8 cellular contexts compared by ENCODE assay signal in genomic region chr14:88492272-88493089, GRCh38.
DNase-seq lines count a peak whose midpoint lies in the region; ATAC-seq and TF ChIP-seq lines count a peak whose summit lies in the region.

No MANE protein-coding gene starts in this region.

- H3K36me3 ChIP-seq in kidney epithelial cell (ENCODE audit: control insufficient read depth, insufficient read depth, low read length) = no peaks in the 10 kb centered on the region

- peak; percentile 92 for TF ChIP-seq CTCF in WI38 (IDR thresholded peaks at IDR 0.05; ENCODE audit: low read depth, low read length)
- peak; percentile 84 for TF ChIP-seq CTCF in kidney epithelial cell (IDR thresholded peaks at IDR 0.05; ENCODE audit: insufficient read depth, low read length, poor library complexity, severe bottlenecking)

- DNase-seq in Ammon's horn (ENCODE audit: low spot score) (peak; percentile 85), NCI-H2171 (lab: John Stamatoyannopoulos, UW) (peak; percentile 56), caudate nucleus (lab: John Stamatoyannopoulos, UW) (peak in 48 of 61 donors; percentile 4 to 78 (median 18)), kidney epithelial cell (ENCODE audit: low read depth) (peak; percentile 31)
- peak; percentile 72 to 76 for DNase-seq in stimulated activated CD4-positive, alpha-beta T cell treated with anti-CD3 and anti-CD28 coated beads, Interleukin-2, amount 100 ng/mL, for 48 hours

- no peak overlapping the region for H3K27ac ChIP-seq in caudate nucleus (ENCODE audit: low read depth, low read length)

- peak; percentile 91 for ATAC-seq in GM18870 (IDR thresholded peaks at IDR 0.05; ENCODE audit: unreplicated experiment)
- peak; percentile 95 for ATAC-seq in HG03095 (IDR thresholded peaks at IDR 0.05; ENCODE audit: unreplicated experiment)

- H3K27me3 ChIP-seq in kidney epithelial cell (ENCODE audit: control insufficient read depth, insufficient read depth, low read length) = no peaks in the 10 kb centered on the region

- H3K4me3 ChIP-seq in WI38 (ENCODE audit: low read depth, low read length) (no peak overlapping the region), kidney epithelial cell (ENCODE audit: low read depth, low read length) (no peak overlapping the region)

Comparison
In these comparisons a context has a peak if more than half of its experiments do, and no peak if none do; other contexts are left out.
1. DNase-seq: peak in every context shown above with its lines; median percentile 85 in Ammon's horn; 74 in stimulated activated CD4-positive, alpha-beta T cell treated with anti-CD3 and anti-CD28 coated beads, Interleukin-2, amount 100 ng/mL, for 48 hours; 56 in NCI-H2171; 31 in kidney epithelial cell; 18 in caudate nucleus.